In genomic region chr21:37364722-37365121, GRCh38 we compare ENCODE assay signal across 10 cellular contexts. TPM values are rescaled to one million over a fixed set of nuclear protein-coding genes. Genes with fewer than 3 reads are reported as not detected.
DNase-seq lines count a peak whose midpoint lies in the region; ATAC-seq, FAIRE-seq and TF ChIP-seq lines count a peak whose summit lies in the region.
"Had no signal": no experiment of that assay in that cellular context is flagged by ENCODE, and none has a peak within 500 bp of the region (broad histone marks: within the 10 kb centered on the region; RNA-seq: fewer than 3 reads in every experiment).

No MANE protein-coding gene starts in this region.

- no peak for DNase-seq in GM23338 (ENCODE audit: low spot score)
- no peak for DNase-seq in SJSA1 (ENCODE audit: low read depth in 1 of 2, low spot score in 2 of 2)
- DNase-seq in NCI-H510A treated with DMSO at 0.1 percent for 48 hours (lab: John Stamatoyannopoulos, UW) = no peak
- no peak for DNase-seq in SHP77 treated with DMSO at 0.1 percent for 48 hours (lab: John Stamatoyannopoulos, UW)
- no peak for DNase-seq in brain microvascular endothelial cell
- no peak for DNase-seq in H54 (ENCODE audit: insufficient read length, low spot score)
- DNase-seq: activated effector memory CD4-positive, alpha-beta T cell treated with Interleukin-2 at 50 U/mL for 16 hours; NCI-H187 had no signal

- peaks cover 13% of the 10 kb centered on the region; the same call in 1 of the 2 replicates for H3K9me2 ChIP-seq in GM23338 (ENCODE audit: insufficient read depth)

- H3K79me2 ChIP-seq in GM23338 (replicated peaks; ENCODE audit: insufficient read depth) = peaks cover 21% of the 10 kb centered on the region

- H3K27me3 ChIP-seq in GM23338 (ENCODE audit: insufficient read depth) = no peaks in the 10 kb centered on the region
- H3K27me3 ChIP-seq in SJSA1 (replicated peaks) = no peaks in the 10 kb centered on the region
- H3K27me3 ChIP-seq in gastroesophageal sphincter = no peaks in the 10 kb centered on the region
- no peaks in the 10 kb centered on the region for H3K27me3 ChIP-seq in skeletal muscle satellite cell (ENCODE audit: control insufficient read depth, insufficient read depth, low read length)
- H3K27me3 ChIP-seq in brain microvascular endothelial cell (replicated peaks) = no peaks in the 10 kb centered on the region

- 57 to 68% methylated on average over 5 to 7 of the region's 7 CpGs for WGBS in gastroesophageal sphincter (ENCODE audit: low coverage in 1 of 2), 2 donors

- TF ChIP-seq CTCF in GM23338 (conservative IDR thresholded peaks at IDR 0.05; ENCODE audit: low read depth in 2 of 2) = no peak
- TF ChIP-seq CTCF in gastroesophageal sphincter (IDR thresholded peaks at IDR 0.05) = no peak
- TF ChIP-seq CTCF in brain microvascular endothelial cell (IDR thresholded peaks at IDR 0.05; ENCODE audit: low read depth, low read length, missing control alignments) = no peak

- ATAC-seq in GM23338 = no peak
- no peak for ATAC-seq in gastroesophageal sphincter

- H3K4me3 Mint-ChIP-seq in GM23338 = peak overlapping the region; percentile 94

- H3K27ac Mint-ChIP-seq in GM23338 = peak overlapping the region; percentile 99

- H3K36me3 ChIP-seq in GM23338 (ENCODE audit: insufficient read depth) (no peaks in the 10 kb centered on the region), SJSA1 (peaks cover 20% of the 10 kb centered on the region), gastroesophageal sphincter (no peaks in the 10 kb centered on the region), skeletal muscle satellite cell (ENCODE audit: insufficient read depth, low read length) (no peaks in the 10 kb centered on the region), brain microvascular endothelial cell (replicated peaks) (no peaks in the 10 kb centered on the region)

- peaks cover 15% of the 10 kb centered on the region; the same call in 1 of the 2 replicates for H4K20me1 ChIP-seq in GM23338 (replicated peaks; ENCODE audit: insufficient read depth)

- FAIRE-seq in H54 (lab: Jason Lieb, UNC) = no peak

- H3K9ac ChIP-seq in skeletal muscle satellite cell (ENCODE audit: low read depth, low read length) = peak overlapping the region; percentile 98

- H3K4me1 Mint-ChIP-seq in GM23338 = peaks cover 21% of the 10 kb centered on the region

- H3K27me3 Mint-ChIP-seq in GM23338 (ENCODE audit: insufficient read depth, low read depth, poor library complexity) = peaks cover 16% of the 10 kb centered on the region

- in situ Hi-C loops in brain microvascular endothelial cell (cut with HindIII; ENCODE audit: low pct_ligation_motif_present, low sequenced_read_pairs) = no loop called here

- peak overlapping the region; percentile 89 for H3K4me3 ChIP-seq in GM23338
- H3K4me3 ChIP-seq in SJSA1 = no peak overlapping the region; the same call in 1 of the 2 replicates
- peak overlapping the region in 1 of 2 donors; percentile 92 for H3K4me3 ChIP-seq in gastroesophageal sphincter
- peak overlapping the region; percentile 87 for H3K4me3 ChIP-seq in skeletal muscle satellite cell (ENCODE audit: low read length)
- no peak overlapping the region for H3K4me3 ChIP-seq in brain microvascular endothelial cell (ENCODE audit: low read depth, low read length)

- peaks cover 23% of the 10 kb centered on the region for H3K4me1 ChIP-seq in GM23338 (ENCODE audit: insufficient read depth)
- H3K4me1 ChIP-seq in SJSA1 (replicated peaks) = peaks cover 19% of the 10 kb centered on the region
- H3K4me1 ChIP-seq in gastroesophageal sphincter = peaks cover 0 to 24% (median 3%) of the 10 kb centered on the region in 3 donors
- peaks cover 16% of the 10 kb centered on the region for H3K4me1 ChIP-seq in skeletal muscle satellite cell (ENCODE audit: control insufficient read depth, insufficient read depth, low read length)

- no peak overlapping the region for H2AFZ ChIP-seq in GM23338

- TF ChIP-seq EP300 in gastroesophageal sphincter (IDR thresholded peaks at IDR 0.05) = no peak

- peaks cover 3% of the 10 kb centered on the region; the same call in 1 of the 2 replicates for H3F3A ChIP-seq in GM23338 (replicated peaks; ENCODE audit: low read depth)

- H3K9me3 ChIP-seq in SJSA1 (replicated peaks) = no peaks in the 10 kb centered on the region
- H3K9me3 ChIP-seq in gastroesophageal sphincter = no peaks in the 10 kb centered on the region
- H3K9me3 ChIP-seq in skeletal muscle satellite cell (replicated peaks; ENCODE audit: low read length) = no peaks in the 10 kb centered on the region

- H3K9me3 Mint-ChIP-seq in GM23338 = peaks cover 5% of the 10 kb centered on the region

- no peak for TF ChIP-seq POLR2A in gastroesophageal sphincter (IDR thresholded peaks at IDR 0.05)
- no peak for TF ChIP-seq POLR2A in H54 (IDR thresholded peaks at IDR 0.05; ENCODE audit: low read depth, low read length)

- H3K36me3 Mint-ChIP-seq in GM23338 (ENCODE audit: low read depth) = peaks cover 7% of the 10 kb centered on the region

- peak overlapping the region; percentile 99 for H3K4me2 ChIP-seq in GM23338
- peak overlapping the region; percentile 91 for H3K4me2 ChIP-seq in skeletal muscle satellite cell (ENCODE audit: low read length)

- H3K27ac ChIP-seq in GM23338 (ENCODE audit: low read depth) (0 out of 2 replicates have a peak overlapping the region, but pooled peaks have one; percentile 100), SJSA1 (peak overlapping the region; percentile 99; the same call in 1 of the 2 replicates), gastroesophageal sphincter (peak overlapping the region; percentile 95 to 100 (median 100)), brain microvascular endothelial cell (no peak overlapping the region)

TF ChIP-seq in GM23338, 12 proteins besides CTCF, POLR2A, EP300 and RAD21:
- TF ChIP-seq NANOG (IDR thresholded peaks at IDR 0.05; ENCODE audit: borderline replicate concordance) = no peak
- no peak for TF ChIP-seq ETS1 (IDR thresholded peaks at IDR 0.05)
- no peak for TF ChIP-seq JUNB (IDR thresholded peaks at IDR 0.05; ENCODE audit: unreplicated experiment)
- no peak for TF ChIP-seq REST (IDR thresholded peaks at IDR 0.05; ENCODE audit: unreplicated experiment)

RNA-seq across cellular contexts. Expression of gene DYRK1A, which starts 1.9 kb away (rescaled TPM):
- total RNA-seq in GM23338 (2014; rRNA removed; shearing (Covaris generic)) = 82.9 and 84.7 TPM in 2 replicates
- 10.3 and 11.0 TPM in 2 replicates for polyA plus RNA-seq in GM23338 (2016; fragmentation: Nextera tagmentation; extraction: Ambion mirVana)
- total RNA-seq in SJSA1 (2014; rRNA removed; shearing (Covaris generic)) = 39.3 and 51.3 TPM in 2 replicates
- 100 to 1,000 TPM in 1 of 4 donors, 10 to 100 TPM in 3; 85.1 to 102 (median 94.0) TPM for total RNA-seq in gastroesophageal sphincter
- total RNA-seq in skeletal muscle satellite cell (2012; rRNA removed) = 29.7 and 36.5 TPM in 2 replicates

Comparison
In these comparisons a context has a peak if more than half of its experiments do, and no peak if none do; other contexts are left out.
1. H3K4me3 ChIP-seq: peak in GM23338 (single experiment) and skeletal muscle satellite cell (single experiment); none in SJSA1 (single experiment) and brain microvascular endothelial cell (single experiment).